Comparison of ENCODE assay signal across 18 cellular contexts in the genomic region with DNA sequence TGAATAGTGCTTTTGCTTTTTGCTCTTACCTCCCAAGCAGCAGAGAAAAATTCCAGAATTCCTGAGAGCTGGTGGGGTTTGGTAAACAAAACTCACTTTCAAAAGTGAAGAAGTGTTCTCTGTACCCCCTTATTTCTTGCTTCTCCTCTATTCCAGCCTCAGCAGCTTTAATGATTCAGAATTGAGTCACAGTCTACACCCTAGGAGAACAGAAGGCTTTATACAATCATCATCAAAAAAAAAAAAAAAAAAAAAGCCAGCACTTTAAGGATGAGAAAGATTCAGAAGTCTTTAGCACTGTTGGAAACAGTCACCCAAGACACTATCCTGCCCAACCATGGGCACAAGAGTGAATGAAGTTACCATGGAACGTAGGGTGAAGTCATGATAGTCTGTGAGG.
"Had no signal": no experiment of that assay in that cellular context is flagged by ENCODE, and none has a peak within 500 bp of the region (broad histone marks: within the 10 kb centered on the region; RNA-seq: fewer than 3 reads in every experiment).

No MANE protein-coding gene starts in this region.

- H3K9me3 ChIP-seq: esophagus muscularis mucosa, gastroesophageal sphincter, prostate gland, stomach, thoracic aorta, transverse colon had no signal

- H3K4me1 ChIP-seq: esophagus muscularis mucosa, gastroesophageal sphincter, parathyroid adenoma, prostate gland, stomach, transverse colon had no signal

- H3K27me3 ChIP-seq: dorsolateral prefrontal cortex, esophagus muscularis mucosa, gastroesophageal sphincter, stomach, transverse colon had no signal

- DNase-seq: cortex of kidney; dorsolateral prefrontal cortex; effector CD8-positive, alpha-beta T cell; glutamatergic neuron; immature natural killer cell; naive thymus-derived CD4-positive, alpha-beta T cell; nephron progenitor cell; small intestine; stimulated activated CD4-positive, alpha-beta T cell treated with anti-CD3 and anti-CD28 coated beads, Interleukin-12 subunit alpha, Interleukin-12 subunit beta, amount 100 ng/mL, for 4 hours; stimulated activated naive CD4-positive, alpha-beta T cell; stomach; substantia nigra; transverse colon had no signal

- H3K4me3 ChIP-seq: dorsolateral prefrontal cortex, esophagus muscularis mucosa, gastroesophageal sphincter, prostate gland, stomach, thoracic aorta, transverse colon had no signal

- ATAC-seq: gastroesophageal sphincter; naive thymus-derived CD4-positive, alpha-beta T cell had no signal

- H3K36me3 ChIP-seq: esophagus muscularis mucosa, gastroesophageal sphincter, prostate gland, stomach, thoracic aorta, transverse colon had no signal

- H3K27ac ChIP-seq: dorsolateral prefrontal cortex, esophagus muscularis mucosa, gastroesophageal sphincter, parathyroid adenoma, prostate gland, stomach, thoracic aorta, transverse colon had no signal
